ENCODE assay signal across 12 cellular contexts in the genomic region with DNA sequence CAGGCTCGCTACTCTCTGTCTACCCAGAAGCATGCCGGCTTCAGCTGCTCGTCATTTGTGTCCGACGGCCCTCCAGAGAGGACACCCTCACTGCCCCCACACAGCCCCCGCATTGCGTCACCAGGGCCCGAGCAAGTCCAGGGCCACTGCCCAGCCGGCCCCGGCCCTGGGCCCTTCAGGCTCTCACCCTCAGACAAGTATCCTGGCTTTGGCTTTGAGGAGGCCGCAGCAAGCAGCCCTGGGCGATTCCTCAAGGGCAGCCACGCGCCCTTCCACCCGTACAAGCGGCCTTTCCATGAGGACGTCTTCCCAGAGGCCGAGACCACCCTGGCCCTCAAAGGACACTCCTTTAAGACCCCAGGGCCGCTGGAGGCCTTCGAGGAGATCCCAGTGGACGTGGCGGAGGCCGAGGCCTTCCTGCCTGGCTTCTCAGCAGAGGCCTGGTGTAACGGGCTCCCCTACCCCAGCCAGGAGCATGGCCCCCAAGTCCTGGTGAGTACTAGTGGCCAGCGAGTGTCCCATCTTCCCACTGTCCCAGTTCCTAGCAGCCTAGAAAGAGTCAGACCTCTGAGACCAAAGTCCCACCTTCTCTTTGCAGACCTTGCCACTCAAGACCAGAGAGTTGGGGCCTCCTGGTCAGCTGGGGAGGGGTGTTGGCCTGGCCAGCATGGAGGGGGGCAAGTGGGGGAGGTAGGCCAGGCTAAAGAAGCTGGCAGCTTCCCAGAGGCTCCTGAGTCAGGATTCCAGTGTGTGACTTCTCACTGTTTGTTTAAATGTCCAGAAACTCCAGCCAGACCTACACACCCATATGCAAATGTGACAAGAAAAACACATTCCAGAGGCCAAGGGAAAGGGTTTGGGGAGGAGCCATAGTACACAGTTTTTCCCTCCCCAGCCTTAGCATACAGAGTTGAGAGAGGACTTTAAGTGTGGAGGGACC. TPM values are rescaled to one million over a fixed set of nuclear protein-coding genes. Genes with fewer than 3 reads are reported as not detected.
A peak's percentile ranks its signal among the peaks of the same experiment; 100 is the strongest.
DNase-seq lines count a peak whose midpoint lies in the region; ATAC-seq, FAIRE-seq and TF ChIP-seq lines count a peak whose summit lies in the region.
"Had no signal": no experiment of that assay in that cellular context is flagged by ENCODE, and none has a peak within 500 bp of the region (broad histone marks: within the 10 kb centered on the region; RNA-seq: fewer than 3 reads in every experiment).

No MANE protein-coding gene starts in this region.

- peaks cover 29% of the 10 kb centered on the region for H3K27me3 Mint-ChIP-seq in astrocyte (ENCODE audit: low read depth, unreplicated experiment)

- no peak overlapping the region for H2AFZ ChIP-seq in astrocyte (ENCODE audit: low read depth, low read length)

- no peaks in the 10 kb centered on the region for H3K36me3 Mint-ChIP-seq in astrocyte (ENCODE audit: low read depth, unreplicated experiment)
- H3K36me3 Mint-ChIP-seq: activated CD8-positive, alpha-beta memory T cell treated with anti-CD3 and anti-CD28 coated beads, Interleukin-2, amount 10 ng/mL, durations not matched to agents 7 days and 5 days had no signal

- H3K9ac ChIP-seq in astrocyte (ENCODE audit: low read length) = no peak overlapping the region

- no peaks in the 10 kb centered on the region for H3K27me3 ChIP-seq in HAP-1 (ENCODE audit: low read depth)
- H3K27me3 ChIP-seq in astrocyte (ENCODE audit: insufficient read depth, low read length) = peaks cover 2% of the 10 kb centered on the region
- peaks cover 10% of the 10 kb centered on the region for H3K27me3 ChIP-seq in kidney epithelial cell (ENCODE audit: control insufficient read depth, insufficient read depth, low read length)
- no peaks in the 10 kb centered on the region for H3K27me3 ChIP-seq in suprapubic skin

- peak overlapping the region; percentile 45 for H3K4me3 Mint-ChIP-seq in astrocyte (ENCODE audit: unreplicated experiment)
- H3K4me3 Mint-ChIP-seq: activated CD8-positive, alpha-beta memory T cell treated with anti-CD3 and anti-CD28 coated beads, Interleukin-2, amount 10 ng/mL, durations not matched to agents 7 days and 5 days had no signal

- in situ Hi-C loops in HAP-1 (cut with MboI; ENCODE audit: low sequenced_read_pairs) = no loop called here

- no peaks in the 10 kb centered on the region for H3K36me3 ChIP-seq in HAP-1 (replicated peaks)
- H3K36me3 ChIP-seq in astrocyte (ENCODE audit: insufficient read depth, low read length) = no peaks in the 10 kb centered on the region
- no peaks in the 10 kb centered on the region for H3K36me3 ChIP-seq in kidney epithelial cell (ENCODE audit: control insufficient read depth, insufficient read depth, low read length)
- H3K36me3 ChIP-seq in suprapubic skin = no peaks in the 10 kb centered on the region

- TF ChIP-seq CTCF in astrocyte (IDR thresholded peaks at IDR 0.05; ENCODE audit: insufficient read depth, low read depth, low read length) (no peak), kidney epithelial cell (IDR thresholded peaks at IDR 0.05; ENCODE audit: insufficient read depth, low read length, poor library complexity, severe bottlenecking) (no peak), suprapubic skin (IDR thresholded peaks at IDR 0.05) (no peak)

- peak; percentile 38 to 41 for DNase-seq in HAP-1 (ENCODE audit: low spot score in 2 of 2)
- DNase-seq in astrocyte (ENCODE audit: low read depth) = peak; percentile 53
- peak; percentile 58 for DNase-seq in kidney epithelial cell (ENCODE audit: low read depth)
- no peak for DNase-seq in suprapubic skin (ENCODE audit: low spot score in 2 of 2)
- no peak for DNase-seq in NCI-H446 (lab: John Stamatoyannopoulos, UW)
- DNase-seq in sciatic nerve (ENCODE audit: low spot score) = no peak
- DNase-seq in central memory CD4-positive, alpha-beta T cell = no peak
- DNase-seq: activated CD8-positive, alpha-beta memory T cell treated with anti-CD3 and anti-CD28 coated beads, Interleukin-2, amount 10 ng/mL, durations not matched to agents 7 days and 5 days; stimulated activated CD4-positive, alpha-beta T cell treated with anti-CD3 and anti-CD28 coated beads, Interleukin-4, amount 100 ng/mL, for 4 hours had no signal

- no peaks in the 10 kb centered on the region for H3K9me3 Mint-ChIP-seq in astrocyte (ENCODE audit: unreplicated experiment)

- WGBS in suprapubic skin = 84% methylated on average over 23 of the region's 25 CpGs

- H3K27ac ChIP-seq in astrocyte (ENCODE audit: low read depth, low read length) = no peak overlapping the region
- peak overlapping the region; percentile 29 for H3K27ac ChIP-seq in suprapubic skin

- peak overlapping the region; percentile 30 for H3K4me2 ChIP-seq in astrocyte (ENCODE audit: low read length)

- H4K20me1 ChIP-seq in astrocyte (ENCODE audit: insufficient read depth, low read length) = no peaks in the 10 kb centered on the region

- no peak for FAIRE-seq in astrocyte (lab: Jason Lieb, UNC)

- H3K27ac Mint-ChIP-seq in astrocyte (ENCODE audit: unreplicated experiment) = no peak overlapping the region
- H3K27ac Mint-ChIP-seq: activated CD8-positive, alpha-beta memory T cell treated with anti-CD3 and anti-CD28 coated beads, Interleukin-2, amount 10 ng/mL, durations not matched to agents 7 days and 5 days had no signal

- H3K4me1 ChIP-seq in HAP-1 = peaks cover 4% of the 10 kb centered on the region
- peaks cover 10% of the 10 kb centered on the region for H3K4me1 ChIP-seq in astrocyte (ENCODE audit: insufficient read depth, low read length)
- H3K4me1 ChIP-seq in suprapubic skin = peaks cover 41% of the 10 kb centered on the region

- no peak for TF ChIP-seq POLR2A in suprapubic skin (IDR thresholded peaks at IDR 0.05)

- H3K4me1 Mint-ChIP-seq in astrocyte (ENCODE audit: low read depth, unreplicated experiment) = peaks cover 12% of the 10 kb centered on the region
- H3K4me1 Mint-ChIP-seq: activated CD8-positive, alpha-beta memory T cell treated with anti-CD3 and anti-CD28 coated beads, Interleukin-2, amount 10 ng/mL, durations not matched to agents 7 days and 5 days had no signal

- no peak overlapping the region for H3K4me3 ChIP-seq in HAP-1
- H3K4me3 ChIP-seq in astrocyte (ENCODE audit: insufficient read depth, low read depth, low read length) = no peak overlapping the region
- no peak overlapping the region for H3K4me3 ChIP-seq in kidney epithelial cell (ENCODE audit: low read depth, low read length)
- no peak overlapping the region for H3K4me3 ChIP-seq in suprapubic skin

- ATAC-seq in sciatic nerve (no peak), GM18907 (IDR thresholded peaks at IDR 0.05; ENCODE audit: unreplicated experiment) (no peak)
- ATAC-seq: activated CD8-positive, alpha-beta memory T cell treated with anti-CD3 and anti-CD28 coated beads, Interleukin-2, amount 10 ng/mL, durations not matched to agents 7 days and 5 days; SK-N-SH treated with all-trans-retinoic acid at 6 μM for 48 hours had no signal

- H3K9me3 ChIP-seq in HAP-1 (no peaks in the 10 kb centered on the region), astrocyte (ENCODE audit: insufficient read depth, low read depth, low read length) (no peaks in the 10 kb centered on the region), suprapubic skin (no peaks in the 10 kb centered on the region)

- no peaks in the 10 kb centered on the region for H3K79me2 ChIP-seq in astrocyte (ENCODE audit: insufficient read depth, low read length)

- TF ChIP-seq EP300 in suprapubic skin (IDR thresholded peaks at IDR 0.05) = no peak

- intact Hi-C loops in sciatic nerve (cut with DNase I) = no loop called here

RNA-seq across cellular contexts. Expression of gene FOXN1, which starts 18.6 kb away (rescaled TPM):
- not detected in 2 replicates for total RNA-seq in astrocyte
- total RNA-seq in kidney epithelial cell = not detected in 2 replicates
- 10 to 100 TPM; 37.4 to 48.3 (median 38.3) TPM for total RNA-seq in suprapubic skin
- not detected for total RNA-seq in sciatic nerve
- total RNA-seq: activated CD8-positive, alpha-beta memory T cell treated with anti-CD3 and anti-CD28 coated beads, Interleukin-2, amount 10 ng/mL, durations not matched to agents 7 days and 5 days; mesenteric fat pad had no signal

RNA-seq across cellular contexts. Expression of gene UNC119, which starts 27.7 kb away (rescaled TPM):
- total RNA-seq in astrocyte = 23.1 and 27.7 TPM in 2 replicates
- 40.6 and 49.4 TPM in 2 replicates for total RNA-seq in kidney epithelial cell
- 10 to 100 TPM; 29.0 to 36.2 (median 32.6) TPM for total RNA-seq in suprapubic skin
- 28.3 TPM for total RNA-seq in sciatic nerve

RNA-seq across cellular contexts. Expression of gene PIGS, which starts 46.6 kb away (rescaled TPM):
- total RNA-seq in astrocyte (71.5 and 88.2 TPM in 2 replicates), kidney epithelial cell (52.9 and 65.2 TPM in 2 replicates), suprapubic skin (10 to 100 TPM; 38.1 to 76.4 (median 59.2) TPM), sciatic nerve (40.4 TPM)

RNA-seq across cellular contexts. Expression of gene SLC13A2, which starts 51.3 kb away (rescaled TPM):
- total RNA-seq in astrocyte = not detected in 2 replicates
- not detected in 2 replicates for total RNA-seq in kidney epithelial cell
- total RNA-seq in suprapubic skin = 10 to 100 TPM in 3 of 4 donors, 1 to 10 TPM in 1; 9.7 to 22.0 (median 14.8) TPM
- total RNA-seq in sciatic nerve = not detected
- total RNA-seq: activated CD8-positive, alpha-beta memory T cell treated with anti-CD3 and anti-CD28 coated beads, Interleukin-2, amount 10 ng/mL, durations not matched to agents 7 days and 5 days had no signal

RNA-seq across cellular contexts. Expression of gene ALDOC, which starts 51.9 kb away (rescaled TPM):
- 10.3 and 11.7 TPM in 2 replicates for total RNA-seq in astrocyte
- total RNA-seq in kidney epithelial cell = 20.8 and 30.3 TPM in 2 replicates
- 100 to 1,000 TPM in 1 of 4 donors, 10 to 100 TPM in 3; 33.0 to 103 (median 62.6) TPM for total RNA-seq in suprapubic skin
- 99.7 TPM for total RNA-seq in sciatic nerve

Comparison
In these comparisons a context has a peak if more than half of its experiments do, and no peak if none do; other contexts are left out.
1. DNase-seq: peak in HAP-1 (2 of 2), astrocyte (single experiment) and kidney epithelial cell (single experiment); none in suprapubic skin (0 of 2), NCI-H446 (0 of 2), sciatic nerve (single experiment) and central memory CD4-positive, alpha-beta T cell (single experiment).
2. RNA of gene FOXN1, which starts 18.6 kb away (total RNA-seq): 37.4 to 48.3 TPM in suprapubic skin; not detected in astrocyte, not detected in kidney epithelial cell and not detected in sciatic nerve (single experiment); every median in the first group is over 10 times any median in the second.